Comparison of ENCODE assay signal across 8 cellular contexts in genomic region chr17:75289122-75289831, GRCh38. TPM values are rescaled to one million over a fixed set of nuclear protein-coding genes. Genes with fewer than 3 reads are reported as not detected.
DNase-seq lines count a peak whose midpoint lies in the region; ATAC-seq and TF ChIP-seq lines count a peak whose summit lies in the region.

Gene SLC25A19 (minus strand): TSS chr17:75289433. CDS start chr17:75286764, 2,669 bp downstream.

- H4K91ac ChIP-seq in trophoblast cell (ENCODE audit: low read depth, low read length): peak within 1 kb of the TSS; percentile 20

- H3K27ac ChIP-seq in cardiac muscle cell (peak within 1 kb of the TSS; percentile 39), trophoblast cell (ENCODE audit: low read depth, low read length) (no peak within 1 kb of the TSS), transverse colon (peak within 1 kb of the TSS; percentile 94 to 98 (median 96))

- H3K79me1 ChIP-seq in trophoblast cell (ENCODE audit: low read length): peaks cover 5% of the 10 kb centered on the region

- peak within 1 kb of the TSS; percentile 68 for H4K8ac ChIP-seq in trophoblast cell (ENCODE audit: low read depth, low read length)

- peak; percentile 93 for ATAC-seq in HG02798 (IDR thresholded peaks at IDR 0.05; ENCODE audit: poor library complexity, unreplicated experiment)

- H3K36me3 ChIP-seq in adipocyte (ENCODE audit: control insufficient read depth, insufficient read depth, low read length, severe bottlenecking) (peaks cover 7% of the 10 kb centered on the region), cardiac muscle cell (no peaks in the 10 kb centered on the region), trophoblast cell (ENCODE audit: control insufficient read depth in 1 of 2, insufficient read depth in 2 of 2, low read length in 2 of 2) (peaks cover 0 to 2% of the 10 kb centered on the region in 2 experiments), transverse colon (no peaks in the 10 kb centered on the region)

- no peak within 1 kb of the TSS for H2BK5ac ChIP-seq in trophoblast cell (ENCODE audit: low read depth, low read length, poor library complexity)

- intact Hi-C loops in transverse colon (cut with DNase I; ENCODE audit: low total_unique reads): no loop called here

- peak; percentile 57 for TF ChIP-seq CTCF in GM12875 (IDR thresholded peaks at IDR 0.05; ENCODE audit: borderline replicate concordance, insufficient read depth, low read depth, low read length)
- TF ChIP-seq CTCF in cardiac muscle cell (IDR thresholded peaks at IDR 0.05; ENCODE audit: low read depth, low read length): no peak
- no peak for TF ChIP-seq CTCF in transverse colon (IDR thresholded peaks at IDR 0.05)

- peak within 1 kb of the TSS; percentile 79 for H3K4me3 ChIP-seq in GM12875 (ENCODE audit: low read depth, low read length)
- H3K4me3 ChIP-seq in adipocyte (ENCODE audit: low read length): peak within 1 kb of the TSS; percentile 95
- peak within 1 kb of the TSS; percentile 59 for H3K4me3 ChIP-seq in cardiac muscle cell
- peak within 1 kb of the TSS; percentile 95 for H3K4me3 ChIP-seq in trophoblast cell (ENCODE audit: low read depth, low read length)
- H3K4me3 ChIP-seq in transverse colon: peak within 1 kb of the TSS; percentile 56 to 74 (median 58)

- H3K9ac ChIP-seq in adipocyte (ENCODE audit: low read length) (peak within 1 kb of the TSS; percentile 94), trophoblast cell (ENCODE audit: low read length) (peak within 1 kb of the TSS; percentile 67)

- no peaks in the 10 kb centered on the region for H3K9me3 ChIP-seq in adipocyte (ENCODE audit: control insufficient read depth, low read length)
- no peaks in the 10 kb centered on the region for H3K9me3 ChIP-seq in cardiac muscle cell (ENCODE audit: low read depth)
- H3K9me3 ChIP-seq in trophoblast cell (ENCODE audit: insufficient read depth, low read depth, low read length): no peaks in the 10 kb centered on the region
- H3K9me3 ChIP-seq in transverse colon: no peaks in the 10 kb centered on the region

- peak within 1 kb of the TSS; percentile 99 for H3K4me2 ChIP-seq in trophoblast cell (ENCODE audit: low read length)

- TF ChIP-seq EP300 in transverse colon (IDR thresholded peaks at IDR 0.05; ENCODE audit: low read depth): no peak

- no peak within 1 kb of the TSS for H2BK120ac ChIP-seq in trophoblast cell (ENCODE audit: insufficient read depth, low read length, poor library complexity)

- peak; percentile 99 for DNase-seq in NCI-H1436 (lab: John Stamatoyannopoulos, UW)
- peak; percentile 96 for DNase-seq in T follicular helper cell (ENCODE audit: low read depth)
- DNase-seq in adipocyte (ENCODE audit: low read depth): peak; percentile 99
- DNase-seq in cardiac muscle cell (ENCODE audit: low read depth in 1 of 2, low spot score in 1 of 2): peak; percentile 98 to 99
- DNase-seq in trophoblast cell: peak; percentile 98 to 99
- DNase-seq in transverse colon: peak; percentile 98

- WGBS in trophoblast cell (ENCODE audit: extremely low coverage, insufficient coverage, insufficient read length): no CpG with 5 or more reads among the region's 65 CpGs
- WGBS in transverse colon (ENCODE audit: low coverage in 1 of 2), 2 donors: 0% methylated on average over 1 to 65 of the region's 65 CpGs

- peak within 1 kb of the TSS; percentile 3 for H3K18ac ChIP-seq in trophoblast cell (ENCODE audit: low read length)

- H3K79me2 ChIP-seq in trophoblast cell (ENCODE audit: control insufficient read depth, insufficient read depth, low read length, poor library complexity): no peaks in the 10 kb centered on the region

- H3K4ac ChIP-seq in trophoblast cell (ENCODE audit: low read depth, low read length): no peak within 1 kb of the TSS

- H3K4me1 ChIP-seq in adipocyte (ENCODE audit: control insufficient read depth, insufficient read depth, low read length): no peaks in the 10 kb centered on the region
- no peaks in the 10 kb centered on the region for H3K4me1 ChIP-seq in cardiac muscle cell (ENCODE audit: low read depth)
- peaks cover 2% of the 10 kb centered on the region in 2 experiments for H3K4me1 ChIP-seq in trophoblast cell (ENCODE audit: control insufficient read depth in 1 of 2, insufficient read depth in 2 of 2, low read length in 2 of 2)
- peaks cover 4 to 15% (median 9%) of the 10 kb centered on the region in 4 donors for H3K4me1 ChIP-seq in transverse colon

- peak within 1 kb of the TSS; percentile 47 for H3K14ac ChIP-seq in trophoblast cell (ENCODE audit: low read length)

- no peak within 1 kb of the TSS for H2AK5ac ChIP-seq in trophoblast cell (ENCODE audit: low read length)

- H2BK12ac ChIP-seq in trophoblast cell (ENCODE audit: low read length): no peak within 1 kb of the TSS

- in situ Hi-C loops in transverse colon (cut with MboI; ENCODE audit: low pct_ligation_motif_present in 1 of 4, low pct_unique_long_range_greater_than_20kb in 1 of 4, low sequenced_read_pairs in 3 of 4): no loop called here

- no peak within 1 kb of the TSS for H3K23ac ChIP-seq in trophoblast cell (ENCODE audit: low read length)

- H3K27me3 ChIP-seq in adipocyte (replicated peaks; ENCODE audit: control insufficient read depth, insufficient read depth, low read length) (no peaks in the 10 kb centered on the region), cardiac muscle cell (no peaks in the 10 kb centered on the region), trophoblast cell (ENCODE audit: insufficient read depth, low read length) (no peaks in the 10 kb centered on the region), transverse colon (no peaks in the 10 kb centered on the region)

- peak within 1 kb of the TSS; percentile 81 for H2AFZ ChIP-seq in trophoblast cell (ENCODE audit: insufficient read depth, low read length, poor library complexity)

- peak; percentile 94 for TF ChIP-seq POLR2A in transverse colon (IDR thresholded peaks at IDR 0.05)

- peak within 1 kb of the TSS; percentile 9 for H4K12ac ChIP-seq in trophoblast cell (ENCODE audit: low read depth, low read length)

RNA-seq across cellular contexts. Expression of gene SLC25A19, which starts in this region (rescaled TPM):
- total RNA-seq in cardiac muscle cell: 8.9 and 13.2 TPM in 2 replicates
- 12.2 and 17.7 TPM in 2 replicates for polyA plus RNA-seq in cardiac muscle cell
- polyA plus RNA-seq in trophoblast cell (2013): 8.9 and 10.2 TPM in 2 replicates
- total RNA-seq in transverse colon: 10 to 100 TPM; 12.6 to 49.6 (median 20.7) TPM
